In genomic region chr1:24502168-24503002, GRCh38 we compare ENCODE assay signal across 8 cellular contexts. TPM values are rescaled to one million over a fixed set of nuclear protein-coding genes. Genes with fewer than 3 reads are reported as not detected.
DNase-seq lines count a peak whose midpoint lies in the region; ATAC-seq and TF ChIP-seq lines count a peak whose summit lies in the region.

RCAN3 (plus strand) TSS chr1:24502836; CDS start chr1:24514373, 11,537 bp downstream.

- H3K36me3 Mint-ChIP-seq in IgD-negative memory B cell, result peaks cover 4% of the 10 kb centered on the region

- H3K4me3 Mint-ChIP-seq in IgD-negative memory B cell, result peak within 1 kb of the TSS; percentile 92 to 97 (median 95)

- no peak for TF ChIP-seq CTCF in OCI-LY7 (conservative IDR thresholded peaks at IDR 0.05; ENCODE audit: low read length)
- no peak for TF ChIP-seq CTCF in epithelial cell of esophagus (IDR thresholded peaks at IDR 0.05; ENCODE audit: insufficient read depth, low read depth, low read length, missing control alignments)

- no TSS peak for BruUV-seq in OCI-LY7 (replicated peaks; lab: Mats Ljungman, UMichigan)

- peak; percentile 94 for DNase-seq in OCI-LY7 (ENCODE audit: low spot score)
- peak; percentile 86 for DNase-seq in activated T-cell treated with anti-CD3 and anti-CD28 coated beads for 24 hours (ENCODE audit: low read depth)
- peak; percentile 92 for DNase-seq in epithelial cell of esophagus (ENCODE audit: low read depth)
- DNase-seq in middle frontal gyrus (ENCODE audit: extremely low spot score, low spot score), result peak; percentile 67
- peak; percentile 91 to 92 for DNase-seq in stimulated activated CD8-positive, alpha-beta memory T cell treated with anti-CD3 and anti-CD28 coated beads, Interleukin-15, amount 100 ng/mL, for 48 hours (ENCODE audit: low read depth in 2 of 2)

- peak within 1 kb of the TSS; percentile 80 for H3K4me2 ChIP-seq in OCI-LY7 (ENCODE audit: low read length)

- H3K9me3 ChIP-seq in OCI-LY7 (ENCODE audit: low read length), result no peaks in the 10 kb centered on the region

- H3K9me2 ChIP-seq in OCI-LY7 (ENCODE audit: insufficient read depth, low read length), result no peaks in the 10 kb centered on the region

- peaks cover 41% of the 10 kb centered on the region for H3K79me2 ChIP-seq in OCI-LY7 (ENCODE audit: insufficient read depth, low read depth, low read length)

- H3K9me3 Mint-ChIP-seq in IgD-negative memory B cell, result peaks cover 0 to 3% (median 0%) of the 10 kb centered on the region in 3 donors

- peak within 1 kb of the TSS; percentile 75 to 95 (median 90) for H3K27ac Mint-ChIP-seq in IgD-negative memory B cell

- H3K36me3 ChIP-seq in OCI-LY7 (ENCODE audit: insufficient read depth, low read length), result no peaks in the 10 kb centered on the region

- peak within 1 kb of the TSS; percentile 64 for H2AFZ ChIP-seq in OCI-LY7 (ENCODE audit: low read length)

- peak within 1 kb of the TSS; percentile 84 for H3K4me3 ChIP-seq in OCI-LY7 (ENCODE audit: low read depth, low read length, poor library complexity, severe bottlenecking)
- H3K4me3 ChIP-seq in epithelial cell of esophagus (ENCODE audit: low read length), result peak within 1 kb of the TSS; percentile 80

- no peaks in the 10 kb centered on the region for H3K27me3 Mint-ChIP-seq in IgD-negative memory B cell

- H4K20me1 ChIP-seq in OCI-LY7 (ENCODE audit: insufficient read depth, low read length), result no peaks in the 10 kb centered on the region

- peak within 1 kb of the TSS; percentile 72 for H3K27ac ChIP-seq in OCI-LY7 (ENCODE audit: low read depth, low read length, poor library complexity, severe bottlenecking)

- peaks cover 40 to 46% (median 45%) of the 10 kb centered on the region in 3 donors for H3K4me1 Mint-ChIP-seq in IgD-negative memory B cell

- peak; percentile 77 for ATAC-seq in GM18520 (IDR thresholded peaks at IDR 0.05; ENCODE audit: unreplicated experiment)
- ATAC-seq in GM18517 (IDR thresholded peaks at IDR 0.05; ENCODE audit: unreplicated experiment), result no peak

- intact Hi-C loops in OCI-LY7 (cut with micrococcal nuclease; ENCODE audit: unreplicated experiment), result loop anchor here (2.0 to 5.0 kb wide), 5 partner anchors 20 to 315 kb away; partner anchors contain the start of genes IFNLR1 and SRRM1

- H3K4me1 ChIP-seq in OCI-LY7 (ENCODE audit: insufficient read depth, low read length, poor library complexity, severe bottlenecking), result peaks cover 56% of the 10 kb centered on the region

- POLR2A ChIA-PET in OCI-LY7 (lab: Charles Lee), result interaction anchor here (0.6 to 4.1 kb wide), 15 partner anchors 10 to 137 kb away, joined by 3 to 29 read pairs (median 5); partner anchors contain the start of gene NIPAL3

- CTCF ChIA-PET in OCI-LY7 (lab: Charles Lee; ENCODE audit: unreplicated experiment), result interaction anchor here (0.7 to 1.5 kb wide), 3 partner anchors 16 to 87 kb away, joined by 3 to 5 read pairs (median 3); partner anchors contain the start of gene NIPAL3

RNA-seq across cellular contexts. Expression of gene RCAN3, which starts in this region (rescaled TPM):
- polyA plus RNA-seq in IgD-negative memory B cell, result 36.1 TPM
- total RNA-seq in OCI-LY7 (2014; rRNA removed; shearing (Covaris generic)), result 13.0 and 22.9 TPM in 2 replicates
- 47.8 and 57.2 TPM in 2 replicates for total RNA-seq in OCI-LY7 (2022)
